In the genomic region with DNA sequence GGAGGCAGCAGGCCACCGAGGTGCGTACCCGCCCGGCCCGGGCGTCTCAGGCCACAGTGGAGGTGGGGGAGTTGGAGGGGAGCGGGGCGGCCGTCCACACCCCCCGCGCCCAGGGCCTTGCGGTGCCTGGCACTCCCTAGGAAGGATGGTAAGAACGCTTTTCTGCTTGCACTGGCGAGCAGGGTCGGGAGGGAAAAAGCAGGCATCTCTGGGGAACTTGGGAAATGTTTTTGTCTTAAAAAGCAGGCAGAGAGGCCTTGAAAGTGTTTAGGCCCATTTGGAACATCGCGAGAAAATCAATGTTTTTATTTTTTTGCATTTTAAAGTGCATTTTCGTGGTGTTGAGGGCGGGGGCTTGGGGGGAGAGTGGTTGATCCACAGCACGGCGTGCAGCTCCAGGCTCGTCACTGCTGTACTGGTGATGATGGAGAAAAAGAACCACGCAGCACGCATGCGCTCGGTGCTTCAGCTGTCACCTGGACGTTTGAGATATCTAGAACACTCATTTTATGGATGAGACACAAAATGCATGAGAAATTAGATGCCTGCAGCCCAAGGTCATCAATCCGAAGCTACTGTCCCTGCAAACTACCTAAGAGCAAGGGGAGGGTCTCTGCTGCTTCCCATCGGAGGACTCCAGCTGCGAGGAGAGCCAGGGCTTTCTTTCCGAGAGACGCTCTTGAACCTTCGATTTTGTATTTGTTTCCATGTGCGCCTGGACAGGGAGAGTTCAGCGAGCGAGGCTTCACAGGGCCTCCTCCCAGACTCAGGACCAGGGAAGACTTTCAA, we compare ENCODE assay signal across 10 cellular contexts. TPM values are rescaled to one million over a fixed set of nuclear protein-coding genes. Genes with fewer than 3 reads are reported as not detected.
DNase-seq lines count a peak whose midpoint lies in the region; ATAC-seq, FAIRE-seq and TF ChIP-seq lines count a peak whose summit lies in the region.
"Had no signal": no experiment of that assay in that cellular context is flagged by ENCODE, and none has a peak within 500 bp of the region (broad histone marks: within the 10 kb centered on the region; RNA-seq: fewer than 3 reads in every experiment).

No MANE protein-coding gene starts in this region.

- in situ Hi-C loops in K562 (cut with MboI), result no loop called here

- H3K27ac ChIP-seq in K562 (ENCODE audit: extremely low read depth, low read depth, low read length), result no peak overlapping the region
- no peak overlapping the region for H3K27ac ChIP-seq in testis

- H3K27me3 ChIP-seq in K562 (ENCODE audit: control insufficient read depth in 2 of 2, insufficient read depth in 2 of 2, low read length in 2 of 2), result peaks cover 0 to 38% of the 10 kb centered on the region in 2 experiments; a peak in 4 of 5 replicates
- no peaks in the 10 kb centered on the region for H3K27me3 ChIP-seq in testis

- POLR2A ChIA-PET in K562 (lab: Yijun Ruan, JAX), result no interaction called here

- no peak for FAIRE-seq in K562 (lab: Jason Lieb, UNC)

- H3K27ac Mint-ChIP-seq in activated T-cell treated with anti-CD3 and anti-CD28 coated beads, Interleukin-2, amount 50 U/mL, for 72 hours, result no peak overlapping the region
- no peak overlapping the region for H3K27ac Mint-ChIP-seq in mesothelial cell of epicardium

- H3K36me3 Mint-ChIP-seq in activated T-cell treated with anti-CD3 and anti-CD28 coated beads, Interleukin-2, amount 50 U/mL, for 72 hours (ENCODE audit: insufficient read depth in 2 of 2), result peaks cover 0 to 8% of the 10 kb centered on the region in 2 donors
- H3K36me3 Mint-ChIP-seq in mesothelial cell of epicardium, result no peaks in the 10 kb centered on the region

- H3K9me3 Mint-ChIP-seq in activated T-cell treated with anti-CD3 and anti-CD28 coated beads, Interleukin-2, amount 50 U/mL, for 72 hours, result no peaks in the 10 kb centered on the region
- no peaks in the 10 kb centered on the region for H3K9me3 Mint-ChIP-seq in mesothelial cell of epicardium

- no peak for ATAC-seq in activated T-cell treated with anti-CD3 and anti-CD28 coated beads, Interleukin-2, amount 50 U/mL, for 72 hours (replicated peaks in 1 of 2)
- no peak for ATAC-seq in K562
- ATAC-seq: Panc1 had no signal

- TF ChIP-seq EP300 in K562 (IDR thresholded peaks at IDR 0.05; ENCODE audit: low read length), result no peak

- no peak for TF ChIP-seq CTCF in K562 (IDR thresholded peaks at IDR 0.05 in 2 of 3, conservative IDR thresholded peaks at IDR 0.05 in 1 of 3; ENCODE audit: insufficient read depth in 2 of 3, low read depth in 1 of 3, low read length in 3 of 3)
- no peak for TF ChIP-seq CTCF in mesothelial cell of epicardium (IDR thresholded peaks at IDR 0.05; ENCODE audit: unreplicated experiment)
- TF ChIP-seq CTCF in testis (IDR thresholded peaks at IDR 0.05), result no peak

- H3K9ac ChIP-seq in K562 (ENCODE audit: insufficient read depth in 1 of 2, low read depth in 2 of 2, low read length in 2 of 2), result no peak overlapping the region

- H3K79me2 ChIP-seq in K562 (ENCODE audit: control insufficient read depth, insufficient read depth, low read length), result no peaks in the 10 kb centered on the region

- H3K9me3 ChIP-seq in K562 (replicated peaks; ENCODE audit: control insufficient read depth, insufficient read depth, low read depth, low read length) (no peaks in the 10 kb centered on the region), testis (no peaks in the 10 kb centered on the region)
- H3K9me3 ChIP-seq: Caco-2 had no signal

- no peaks in the 10 kb centered on the region for H3K9me1 ChIP-seq in K562 (ENCODE audit: control insufficient read depth, insufficient read depth, low read length)

- H3K4me3 Mint-ChIP-seq in activated T-cell treated with anti-CD3 and anti-CD28 coated beads, Interleukin-2, amount 50 U/mL, for 72 hours, result peak overlapping the region; percentile 63 to 70
- peak overlapping the region; percentile 67 for H3K4me3 Mint-ChIP-seq in mesothelial cell of epicardium

- BruUV-seq in K562 (replicated peaks; lab: Mats Ljungman, UMichigan), result no TSS peak

- H3K4me3 ChIP-seq in K562 (no peak overlapping the region), testis (peak overlapping the region; percentile 30 to 36)

- peaks cover 87% of the 10 kb centered on the region for H3K27me3 Mint-ChIP-seq in activated T-cell treated with anti-CD3 and anti-CD28 coated beads, Interleukin-2, amount 50 U/mL, for 72 hours (ENCODE audit: low read depth)
- peaks cover 95% of the 10 kb centered on the region for H3K27me3 Mint-ChIP-seq in mesothelial cell of epicardium (ENCODE audit: low read depth)

- H3K36me3 ChIP-seq in K562 (ENCODE audit: control insufficient read depth, insufficient read depth, low read length) (no peaks in the 10 kb centered on the region), testis (ENCODE audit: low read depth, missing control alignments) (no peaks in the 10 kb centered on the region)

- no peak for TF ChIP-seq RAD21 in K562 (CRISPR knock-in tag; conservative IDR thresholded peaks at IDR 0.05 in 1 of 2, IDR thresholded peaks at IDR 0.05 in 1 of 2)

- no peaks in the 10 kb centered on the region; a peak in 1 of 5 replicates for H3K4me1 ChIP-seq in K562 (replicated peaks in 1 of 2; ENCODE audit: control insufficient read depth in 2 of 2, insufficient read depth in 2 of 2, low read length in 2 of 2)
- peaks cover 9% of the 10 kb centered on the region for H3K4me1 ChIP-seq in testis

- intact Hi-C loops in K562 (cut with micrococcal nuclease) (no loop called here), testis (cut with DNase I; ENCODE audit: low total_unique reads) (no loop called here)

- WGBS in K562 (ENCODE audit: insufficient coverage, low coverage, missing lambda C conversion rate), result 0% methylated on average over 21 of the region's 36 CpGs
- 3% methylated on average over 32 to 34 of the region's 36 CpGs for WGBS in testis, 2 donors

- H2AFZ ChIP-seq in K562 (ENCODE audit: low read depth, low read length), result no peak overlapping the region

- TF ChIP-seq POLR2A in K562 (conservative IDR thresholded peaks at IDR 0.05), result no peak
- no peak for TF ChIP-seq POLR2A in testis (IDR thresholded peaks at IDR 0.05)

- peaks cover 46% of the 10 kb centered on the region for H3K4me1 Mint-ChIP-seq in activated T-cell treated with anti-CD3 and anti-CD28 coated beads, Interleukin-2, amount 50 U/mL, for 72 hours (ENCODE audit: low read depth)
- H3K4me1 Mint-ChIP-seq in mesothelial cell of epicardium, result peaks cover 29% of the 10 kb centered on the region

- H3K4me2 ChIP-seq in K562 (ENCODE audit: insufficient read depth, low read length), result no peak overlapping the region

- CTCF ChIA-PET in K562 (lab: Yijun Ruan, JAX; ENCODE audit: low intra/inter-chr PET ratio), result no interaction called here

- no peak for DNase-seq in activated T-cell treated with anti-CD3 and anti-CD28 coated beads, Interleukin-2, amount 50 U/mL, for 72 hours
- DNase-seq in activated T-cell treated with anti-CD3 and anti-CD28 coated beads for 4 hours (no peak), K562 (ENCODE audit: extremely low read depth in 1 of 4, low spot score in 3 of 4) (no peak), mesothelial cell of epicardium (ENCODE audit: low spot score in 2 of 2, unreplicated experiment in 2 of 2) (no peak), testis (no peak), SIG-M5 treated with dmso at 0.1 percent for 504 hours (lab: John Stamatoyannopoulos, UW; ENCODE audit: unreplicated experiment) (no peak), NCI-H524 treated with DMSO at 0.1 percent for 48 hours (lab: John Stamatoyannopoulos, UW) (no peak), MV-4-11 (lab: John Stamatoyannopoulos, UW) (no peak)

- no peaks in the 10 kb centered on the region for H4K20me1 ChIP-seq in K562 (replicated peaks; ENCODE audit: control insufficient read depth, insufficient read depth, low read length)

TF ChIP-seq in K562, 482 proteins besides CTCF, POLR2A, EP300 and RAD21:
- TF ChIP-seq ESRRA (IDR thresholded peaks at IDR 0.05; ENCODE audit: borderline replicate concordance, low read depth) (no peak), COPS2 (conservative IDR thresholded peaks at IDR 0.05) (no peak), NRF1 (conservative IDR thresholded peaks at IDR 0.05 in 1 of 2, IDR thresholded peaks at IDR 0.05 in 1 of 2) (peak; percentile 51 to 62), SUPT5H (IDR thresholded peaks at IDR 0.05) (no peak)
- TF ChIP-seq, protein P1, sequence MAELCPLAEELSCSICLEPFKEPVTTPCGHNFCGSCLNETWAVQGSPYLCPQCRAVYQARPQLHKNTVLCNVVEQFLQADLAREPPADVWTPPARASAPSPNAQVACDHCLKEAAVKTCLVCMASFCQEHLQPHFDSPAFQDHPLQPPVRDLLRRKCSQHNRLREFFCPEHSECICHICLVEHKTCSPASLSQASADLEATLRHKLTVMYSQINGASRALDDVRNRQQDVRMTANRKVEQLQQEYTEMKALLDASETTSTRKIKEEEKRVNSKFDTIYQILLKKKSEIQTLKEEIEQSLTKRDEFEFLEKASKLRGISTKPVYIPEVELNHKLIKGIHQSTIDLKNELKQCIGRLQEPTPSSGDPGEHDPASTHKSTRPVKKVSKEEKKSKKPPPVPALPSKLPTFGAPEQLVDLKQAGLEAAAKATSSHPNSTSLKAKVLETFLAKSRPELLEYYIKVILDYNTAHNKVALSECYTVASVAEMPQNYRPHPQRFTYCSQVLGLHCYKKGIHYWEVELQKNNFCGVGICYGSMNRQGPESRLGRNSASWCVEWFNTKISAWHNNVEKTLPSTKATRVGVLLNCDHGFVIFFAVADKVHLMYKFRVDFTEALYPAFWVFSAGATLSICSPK (IDR thresholded peaks at IDR 0.05; ENCODE audit: borderline replicate concordance), result no peak

RNA-seq across cellular contexts. Expression of gene DMRT2, which starts 2.2 kb away (rescaled TPM):
- not detected for total RNA-seq in activated T-cell treated with anti-CD3 and anti-CD28 coated beads, Interleukin-2, amount 50 U/mL, for 72 hours
- not detected in 2 replicates for total RNA-seq in K562 (2011; cell fraction: chromatin; rRNA removed; ENCODE audit: low replicate concordance)
- total RNA-seq in K562 (2011; cell fraction: nucleolus; rRNA removed), result not detected in 2 replicates
- not detected in 2 replicates for total RNA-seq in K562 (2011; cell fraction: nucleoplasm; rRNA removed)
- total RNA-seq in K562 (2014; rRNA removed) (not detected in 2 replicates), K562 (2014; rRNA removed; fragmentation: Illumina TruSeq; extraction: Trizol) (not detected in 2 replicates), K562 (2015; rRNA removed; fragmentation: Illumina TruSeq; extraction: Trizol) (not detected in 2 replicates), K562 (2021) (not detected in 2 replicates), mesothelial cell of epicardium (0.45 to 0.47 TPM (median 0.47 TPM) in 3 replicates), testis (1 to 10 TPM; 1.7 to 4.6 TPM)
- polyA plus RNA-seq in K562 (2011; rRNA removed) (not detected in 2 replicates), K562 (2014; fragmentation: Illumina TruSeq; extraction: Trizol) (not detected in 2 replicates), K562 (2014; fragmentation: Nextera tagmentation; extraction: Ambion mirVana) (not detected), K562 (2014; rRNA removed) (not detected in 2 replicates), testis (ENCODE audit: insufficient read depth, low read depth, low replicate concordance) (2.1 TPM)
- not detected in 2 replicates for polyA plus RNA-seq in K562 (2011; cell fraction: cytosol; rRNA removed)
- polyA plus RNA-seq in K562 (2011; cell fraction: nucleus; rRNA removed), result not detected in 2 replicates
- polyA plus RNA-seq in K562 (2012), result not detected in 2 replicates
- polyA minus RNA-seq in K562 (2011; rRNA and poly(A)+ RNA removed), result not detected in 2 replicates
- not detected in 2 replicates for polyA minus RNA-seq in K562 (2011; cell fraction: cytosol; rRNA and poly(A)+ RNA removed)
- not detected in 2 replicates for polyA minus RNA-seq in K562 (2011; cell fraction: nucleus; rRNA and poly(A)+ RNA removed)
